7 cellular contexts compared by ENCODE assay signal in genomic region chr17:80330938-80331337, GRCh38.
DNase-seq lines count a peak whose midpoint lies in the region; ATAC-seq, FAIRE-seq and TF ChIP-seq lines count a peak whose summit lies in the region.
"Not testable (repeated sequence)": the region's sequence is repeated elsewhere in the genome, so short reads cannot be mapped to it uniquely, and the experiment has no call there.

No MANE protein-coding gene starts in this region.

- H3K27me3 Mint-ChIP-seq in T-helper 17 cell; activated T-cell treated with anti-CD3 and anti-CD28 coated beads, Interleukin-2, amount 50 U/mL, for 24 hours; natural killer cell (ENCODE audit: low read depth in 2 of 2); stimulated activated naive CD8-positive, alpha-beta T cell treated with anti-CD3 and anti-CD28 coated beads, Interleukin-15, Interleukin-2, amounts not matched to agents 100 ng/mL and 50 ng/mL, for 24 hours: not testable (repeated sequence)

- H3K27me3 ChIP-seq in HepG2 (ENCODE audit: control insufficient read depth in 1 of 2, insufficient read depth in 2 of 2, low read length in 2 of 2); small intestine (ENCODE audit: control insufficient read depth in 2 of 2, insufficient read depth in 2 of 2, low read length in 2 of 2): not testable (repeated sequence)

- not testable (repeated sequence) for TF ChIP-seq EP300 in HepG2 (IDR thresholded peaks at IDR 0.05; ENCODE audit: low read depth in 2 of 2, low read length in 2 of 2); HepG2 (CRISPR knock-in tag; IDR thresholded peaks at IDR 0.05; ENCODE audit: borderline replicate concordance)

- POLR2A ChIA-PET in HepG2 (lab: Yijun Ruan, JAX), result not testable (repeated sequence)

- H3K36me3 Mint-ChIP-seq in T-helper 17 cell (ENCODE audit: low read depth) (peaks cover 13% of the 10 kb centered on the region), natural killer cell (peaks cover 28% of the 10 kb centered on the region)
- H3K36me3 Mint-ChIP-seq in activated T-cell treated with anti-CD3 and anti-CD28 coated beads, Interleukin-2, amount 50 U/mL, for 24 hours (ENCODE audit: low read depth), result peaks cover 98% of the 10 kb centered on the region
- peaks cover 42 to 73% of the 10 kb centered on the region in 2 donors for H3K36me3 Mint-ChIP-seq in activated naive CD4-positive, alpha-beta T cell treated with anti-CD3 and anti-CD28 coated beads, Interleukin-2, amount 50 U/mL, for 72 hours
- H3K36me3 Mint-ChIP-seq in stimulated activated naive CD8-positive, alpha-beta T cell treated with anti-CD3 and anti-CD28 coated beads, Interleukin-15, Interleukin-2, amounts not matched to agents 100 ng/mL and 50 ng/mL, for 24 hours (ENCODE audit: low read depth), result peaks cover 83% of the 10 kb centered on the region

- not testable (repeated sequence) for TF ChIP-seq POLR2A in HepG2 (IDR thresholded peaks at IDR 0.05; ENCODE audit: insufficient read depth in 1 of 2, low read depth in 2 of 2, low read length in 2 of 2)

- not testable (repeated sequence) for H3K4me3 Mint-ChIP-seq in T-helper 17 cell; activated T-cell treated with anti-CD3 and anti-CD28 coated beads, Interleukin-2, amount 50 U/mL, for 24 hours; natural killer cell; stimulated activated naive CD8-positive, alpha-beta T cell treated with anti-CD3 and anti-CD28 coated beads, Interleukin-15, Interleukin-2, amounts not matched to agents 100 ng/mL and 50 ng/mL, for 24 hours

- not testable (repeated sequence) for H3K9me3 ChIP-seq in T-helper 17 cell (ENCODE audit: control insufficient read depth, low read length, poor library complexity, severe bottlenecking); HepG2 (ENCODE audit: low read length); small intestine (ENCODE audit: control insufficient read depth, low read depth)

- not testable (repeated sequence) for TF ChIP-seq RAD21 in HepG2 (CRISPR knock-in tag; IDR thresholded peaks at IDR 0.05)

- FAIRE-seq in HepG2 (lab: Jason Lieb, UNC), result peak; percentile 46
- FAIRE-seq in small intestine (lab: Jason Lieb, UNC), result not testable (repeated sequence)

- DNase-seq in T-helper 17 cell; activated T-cell treated with anti-CD3 and anti-CD28 coated beads, Interleukin-2, amount 50 U/mL, for 24 hours; activated naive CD4-positive, alpha-beta T cell treated with anti-CD3 and anti-CD28 coated beads, Interleukin-2, amount 50 U/mL, for 72 hours (ENCODE audit: low spot score in 2 of 2); HepG2 (ENCODE audit: low spot score); natural killer cell: not testable (repeated sequence)
- DNase-seq in small intestine, result peak; percentile 39

- H3K4me1 ChIP-seq in HepG2 (ENCODE audit: insufficient read depth, low read length); small intestine (ENCODE audit: control insufficient read depth in 2 of 2, insufficient read depth in 1 of 2, low read depth in 1 of 2, low read length in 1 of 2): not testable (repeated sequence)

- not testable (repeated sequence) for H2AFZ ChIP-seq in HepG2 (ENCODE audit: low read length)

- H3K79me2 ChIP-seq in HepG2 (ENCODE audit: insufficient read depth, low read length), result not testable (repeated sequence)

- not testable (repeated sequence) for H3K4me3 ChIP-seq in HepG2 (replicated peaks in 1 of 3; ENCODE audit: insufficient read depth in 1 of 3, low read depth in 2 of 3, low read length in 3 of 3); small intestine (ENCODE audit: low read depth in 1 of 2, low read length in 2 of 2)

- not testable (repeated sequence) for BruUV-seq in HepG2 (replicated peaks; lab: Mats Ljungman, UMichigan)

- CTCF ChIA-PET in HepG2 (lab: Yijun Ruan, JAX; ENCODE audit: low intra/inter-chr PET ratio, low total read pairs), result not testable (repeated sequence)

- not testable (repeated sequence) for H3K4me2 ChIP-seq in HepG2 (ENCODE audit: low read depth, low read length)

- not testable (repeated sequence) for H3K9ac ChIP-seq in HepG2 (ENCODE audit: insufficient read depth, low read depth, low read length)

- ATAC-seq in T-helper 17 cell; activated naive CD4-positive, alpha-beta T cell treated with anti-CD3 and anti-CD28 coated beads, Interleukin-2, amount 50 U/mL, for 72 hours; HepG2; natural killer cell: not testable (repeated sequence)

- not testable (repeated sequence) for TF ChIP-seq CTCF in HepG2 (CRISPR knock-in tag; IDR thresholded peaks at IDR 0.05); natural killer cell (IDR thresholded peaks at IDR 0.05)

- WGBS in HepG2 (ENCODE audit: low lambda C conversion rate), result 83% methylated on average over 6 of the region's 6 CpGs
- 65 to 74% (median 72%) methylated on average over 6 of the region's 6 CpGs for WGBS in small intestine, 3 donors

- H3K27ac Mint-ChIP-seq in T-helper 17 cell, result peak overlapping the region; percentile 79
- H3K27ac Mint-ChIP-seq in activated T-cell treated with anti-CD3 and anti-CD28 coated beads, Interleukin-2, amount 50 U/mL, for 24 hours, result peak overlapping the region; percentile 66
- H3K27ac Mint-ChIP-seq in activated naive CD4-positive, alpha-beta T cell treated with anti-CD3 and anti-CD28 coated beads, Interleukin-2, amount 50 U/mL, for 72 hours, result peak overlapping the region; percentile 67 to 81
- peak overlapping the region; percentile 60 to 68 for H3K27ac Mint-ChIP-seq in natural killer cell
- H3K27ac Mint-ChIP-seq in stimulated activated naive CD8-positive, alpha-beta T cell treated with anti-CD3 and anti-CD28 coated beads, Interleukin-15, Interleukin-2, amounts not matched to agents 100 ng/mL and 50 ng/mL, for 24 hours, result peak overlapping the region; percentile 72

- intact Hi-C loops in HepG2 (cut with micrococcal nuclease; ENCODE audit: unreplicated experiment); natural killer cell (cut with micrococcal nuclease): not testable (repeated sequence)

- H3K4me1 Mint-ChIP-seq in T-helper 17 cell, result peaks cover 14% of the 10 kb centered on the region
- peaks cover 13% of the 10 kb centered on the region for H3K4me1 Mint-ChIP-seq in activated T-cell treated with anti-CD3 and anti-CD28 coated beads, Interleukin-2, amount 50 U/mL, for 24 hours (ENCODE audit: low read depth)
- peaks cover 0 to 22% of the 10 kb centered on the region in 2 donors for H3K4me1 Mint-ChIP-seq in natural killer cell
- H3K4me1 Mint-ChIP-seq in stimulated activated naive CD8-positive, alpha-beta T cell treated with anti-CD3 and anti-CD28 coated beads, Interleukin-15, Interleukin-2, amounts not matched to agents 100 ng/mL and 50 ng/mL, for 24 hours (ENCODE audit: low read depth), result not testable (repeated sequence)

- H3K27ac ChIP-seq in HepG2 (ENCODE audit: extremely low read length, insufficient read depth, low read length), result not testable (repeated sequence)
- peak overlapping the region in 1 of 2 donors; percentile 9 for H3K27ac ChIP-seq in small intestine (ENCODE audit: low read depth in 1 of 2, low read length in 1 of 2)

- in situ Hi-C loops in HepG2 (cut with HindIII; ENCODE audit: extremely low pct_ligation_motif_present, low pct_unique_long_range_greater_than_20kb), result not testable (repeated sequence)

- peaks cover 14 to 71% of the 10 kb centered on the region in 2 experiments for H3K36me3 ChIP-seq in HepG2 (replicated peaks in 1 of 2; ENCODE audit: control insufficient read depth in 1 of 2, insufficient read depth in 2 of 2, low read length in 2 of 2)
- peaks cover 19 to 29% of the 10 kb centered on the region in 2 donors for H3K36me3 ChIP-seq in small intestine (ENCODE audit: control insufficient read depth in 2 of 2, insufficient read depth in 2 of 2, low read length in 2 of 2)

- H4K20me1 ChIP-seq in HepG2 (ENCODE audit: insufficient read depth, low read length), result not testable (repeated sequence)

- H3K9me3 Mint-ChIP-seq in activated T-cell treated with anti-CD3 and anti-CD28 coated beads, Interleukin-2, amount 50 U/mL, for 24 hours; activated naive CD4-positive, alpha-beta T cell treated with anti-CD3 and anti-CD28 coated beads, Interleukin-2, amount 50 U/mL, for 72 hours; natural killer cell; stimulated activated naive CD8-positive, alpha-beta T cell treated with anti-CD3 and anti-CD28 coated beads, Interleukin-15, Interleukin-2, amounts not matched to agents 100 ng/mL and 50 ng/mL, for 24 hours: not testable (repeated sequence)

TF ChIP-seq in HepG2, 621 proteins besides CTCF, POLR2A, EP300 and RAD21:
- TF ChIP-seq HNF4A (CRISPR knock-in tag; IDR thresholded peaks at IDR 0.05), result peak; percentile 52
- TF ChIP-seq, protein P1, sequence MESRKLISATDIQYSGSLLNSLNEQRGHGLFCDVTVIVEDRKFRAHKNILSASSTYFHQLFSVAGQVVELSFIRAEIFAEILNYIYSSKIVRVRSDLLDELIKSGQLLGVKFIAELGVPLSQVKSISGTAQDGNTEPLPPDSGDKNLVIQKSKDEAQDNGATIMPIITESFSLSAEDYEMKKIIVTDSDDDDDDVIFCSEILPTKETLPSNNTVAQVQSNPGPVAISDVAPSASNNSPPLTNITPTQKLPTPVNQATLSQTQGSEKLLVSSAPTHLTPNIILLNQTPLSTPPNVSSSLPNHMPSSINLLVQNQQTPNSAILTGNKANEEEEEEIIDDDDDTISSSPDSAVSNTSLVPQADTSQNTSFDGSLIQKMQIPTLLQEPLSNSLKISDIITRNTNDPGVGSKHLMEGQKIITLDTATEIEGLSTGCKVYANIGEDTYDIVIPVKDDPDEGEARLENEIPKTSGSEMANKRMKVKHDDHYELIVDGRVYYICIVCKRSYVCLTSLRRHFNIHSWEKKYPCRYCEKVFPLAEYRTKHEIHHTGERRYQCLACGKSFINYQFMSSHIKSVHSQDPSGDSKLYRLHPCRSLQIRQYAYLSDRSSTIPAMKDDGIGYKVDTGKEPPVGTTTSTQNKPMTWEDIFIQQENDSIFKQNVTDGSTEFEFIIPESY (CRISPR knock-in tag; IDR thresholded peaks at IDR 0.05), result 0 out of 2 replicates have a peak, but pooled peaks have one; percentile 23
